ENCODE assay signal across 11 cellular contexts in genomic region chr10:132306341-132306685, GRCh38. TPM values are rescaled to one million over a fixed set of nuclear protein-coding genes. Genes with fewer than 3 reads are reported as not detected.
DNase-seq lines count a peak whose midpoint lies in the region; ATAC-seq, FAIRE-seq and TF ChIP-seq lines count a peak whose summit lies in the region.
"Had no signal": no experiment of that assay in that cellular context is flagged by ENCODE, and none has a peak within 500 bp of the region (broad histone marks: within the 10 kb centered on the region; RNA-seq: fewer than 3 reads in every experiment).

No MANE protein-coding gene starts in this region.

- peaks cover 0 to 12% (median 5%) of the 10 kb centered on the region in 4 donors for H3K4me1 Mint-ChIP-seq in CD4-positive, CD25-positive, alpha-beta regulatory T cell
- peaks cover 11 to 17% of the 10 kb centered on the region in 2 experiments for H3K4me1 Mint-ChIP-seq in H9
- peaks cover 2% of the 10 kb centered on the region for H3K4me1 Mint-ChIP-seq in astrocyte (ENCODE audit: low read depth, unreplicated experiment)
- H3K4me1 Mint-ChIP-seq in nephron progenitor cell = peaks cover 25% of the 10 kb centered on the region

- peak overlapping the region; percentile 56 to 90 (median 73) for H3K4me3 Mint-ChIP-seq in CD4-positive, CD25-positive, alpha-beta regulatory T cell
- H3K4me3 Mint-ChIP-seq in H9 (peak overlapping the region; percentile 27 to 93; a peak in 4 of 5 replicates), astrocyte (ENCODE audit: unreplicated experiment) (peak overlapping the region; percentile 88), nephron progenitor cell (peak overlapping the region; percentile 58)

- H3K9me3 ChIP-seq in CD4-positive, CD25-positive, alpha-beta regulatory T cell (ENCODE audit: control insufficient read depth in 2 of 2, low read length in 2 of 2) = no peaks in the 10 kb centered on the region
- peaks cover 8% of the 10 kb centered on the region for H3K9me3 ChIP-seq in H9 (ENCODE audit: control insufficient read depth, low read depth, low read length)
- H3K9me3 ChIP-seq in astrocyte (ENCODE audit: insufficient read depth, low read depth, low read length) = no peaks in the 10 kb centered on the region
- H3K9me3 ChIP-seq in esophagus squamous epithelium = no peaks in the 10 kb centered on the region
- H3K9me3 ChIP-seq in MM.1S (replicated peaks; ENCODE audit: insufficient read depth, low read length) = no peaks in the 10 kb centered on the region
- H3K9me3 ChIP-seq: thyroid gland had no signal

- H3K9me2 ChIP-seq in MM.1S (replicated peaks; ENCODE audit: insufficient read depth, low read length) = no peaks in the 10 kb centered on the region

- H3F3A ChIP-seq in MM.1S (ENCODE audit: insufficient read depth, low read length) = peaks cover 19% of the 10 kb centered on the region

- no peak overlapping the region for H3K9ac ChIP-seq in H9 (ENCODE audit: extremely low read depth, insufficient read length, low read length)
- H3K9ac ChIP-seq in astrocyte (ENCODE audit: low read length) = no peak overlapping the region
- H3K9ac ChIP-seq in MM.1S (ENCODE audit: low read length) = no peak overlapping the region

- H3K36me3 Mint-ChIP-seq in CD4-positive, CD25-positive, alpha-beta regulatory T cell = no peaks in the 10 kb centered on the region
- H3K36me3 Mint-ChIP-seq in H9 (ENCODE audit: insufficient read depth in 1 of 3, low read depth in 3 of 3) (peaks cover 11 to 17% (median 11%) of the 10 kb centered on the region in 3 experiments), astrocyte (ENCODE audit: low read depth, unreplicated experiment) (peaks cover 3% of the 10 kb centered on the region), nephron progenitor cell (ENCODE audit: low read depth) (peaks cover 12% of the 10 kb centered on the region)

- no peaks in the 10 kb centered on the region for H3K79me1 ChIP-seq in H9 (ENCODE audit: insufficient read depth, low read depth, low read length, poor library complexity, severe bottlenecking)

- no peak for TF ChIP-seq POLR2A in esophagus squamous epithelium (IDR thresholded peaks at IDR 0.05)

- no peak for FAIRE-seq in astrocyte (lab: Jason Lieb, UNC)
- FAIRE-seq: D721Med had no signal

- peak overlapping the region in 1 of 3 donors; percentile 26 for H3K27ac Mint-ChIP-seq in CD4-positive, CD25-positive, alpha-beta regulatory T cell
- H3K27ac Mint-ChIP-seq in H9 (no peak overlapping the region), astrocyte (ENCODE audit: unreplicated experiment) (no peak overlapping the region), nephron progenitor cell (no peak overlapping the region)

- no peaks in the 10 kb centered on the region for H3K9me3 Mint-ChIP-seq in CD4-positive, CD25-positive, alpha-beta regulatory T cell
- H3K9me3 Mint-ChIP-seq in H9 = peaks cover 14 to 17% of the 10 kb centered on the region in 2 experiments
- peaks cover 7% of the 10 kb centered on the region for H3K9me3 Mint-ChIP-seq in astrocyte (ENCODE audit: unreplicated experiment)
- H3K9me3 Mint-ChIP-seq in nephron progenitor cell = peaks cover 25% of the 10 kb centered on the region

- no peak overlapping the region for H3T11ph ChIP-seq in H9 (ENCODE audit: low read length)

- peaks cover 11% of the 10 kb centered on the region for H3K23me2 ChIP-seq in H9 (ENCODE audit: insufficient read length, low read depth, low read length, poor library complexity, severe bottlenecking)

- H3K4ac ChIP-seq in H9 (ENCODE audit: low read depth, low read length) = no peak overlapping the region

- no peak overlapping the region for H3K23ac ChIP-seq in H9 (ENCODE audit: insufficient read length, low read depth, low read length)

- no peak overlapping the region for H3K4me3 ChIP-seq in CD4-positive, CD25-positive, alpha-beta regulatory T cell (ENCODE audit: low read depth, low read length)
- H3K4me3 ChIP-seq in astrocyte (ENCODE audit: insufficient read depth, low read depth, low read length) = no peak overlapping the region
- no peak overlapping the region for H3K4me3 ChIP-seq in esophagus squamous epithelium
- no peak overlapping the region for H3K4me3 ChIP-seq in MM.1S (ENCODE audit: low read length)

- H3K27me3 ChIP-seq in CD4-positive, CD25-positive, alpha-beta regulatory T cell (ENCODE audit: control insufficient read depth, insufficient read depth, low read length) = peaks cover 4% of the 10 kb centered on the region
- H3K27me3 ChIP-seq in H9 (ENCODE audit: insufficient read depth, low read length) (peaks cover 16% of the 10 kb centered on the region; the same call in 1 of the 2 replicates), astrocyte (ENCODE audit: insufficient read depth, low read length) (peaks cover 8% of the 10 kb centered on the region), esophagus squamous epithelium (peaks cover 0 to 45% (median 0%) of the 10 kb centered on the region in 4 donors), MM.1S (replicated peaks; ENCODE audit: insufficient read depth, low read length) (no peaks in the 10 kb centered on the region)
- H3K27me3 ChIP-seq: thyroid gland had no signal

- H3K4me1 ChIP-seq in CD4-positive, CD25-positive, alpha-beta regulatory T cell (ENCODE audit: control insufficient read depth, insufficient read depth, low read length, poor library complexity, severe bottlenecking) = peaks cover 13% of the 10 kb centered on the region
- H3K4me1 ChIP-seq in H9 (ENCODE audit: insufficient read depth, low read length) (no peaks in the 10 kb centered on the region), astrocyte (ENCODE audit: insufficient read depth, low read length) (peaks cover 9% of the 10 kb centered on the region), esophagus squamous epithelium (peaks cover 8 to 26% (median 16%) of the 10 kb centered on the region in 3 donors), MM.1S (ENCODE audit: low read length) (peaks cover 23% of the 10 kb centered on the region)
- H3K4me1 ChIP-seq: foreskin keratinocyte had no signal

- H3K56ac ChIP-seq in H9 (ENCODE audit: insufficient read length, low read depth, low read length) = no peak overlapping the region

- no peak overlapping the region for H3K14ac ChIP-seq in H9 (ENCODE audit: insufficient read depth, low read length)

- TF ChIP-seq CTCF in H9 (conservative IDR thresholded peaks at IDR 0.05) (no peak), astrocyte (IDR thresholded peaks at IDR 0.05; ENCODE audit: insufficient read depth, low read depth, low read length) (no peak), nephron progenitor cell (IDR thresholded peaks at IDR 0.05) (no peak), esophagus squamous epithelium (IDR thresholded peaks at IDR 0.05) (no peak), GM10266 (IDR thresholded peaks at IDR 0.05; ENCODE audit: control insufficient read depth, insufficient read depth, low read depth, missing control alignments) (no peak), MM.1S (IDR thresholded peaks at IDR 0.05; ENCODE audit: low read length) (no peak)

- no peak overlapping the region for H2BK12ac ChIP-seq in H9 (ENCODE audit: insufficient read length, low read depth, low read length)

- ATAC-seq in CD4-positive, CD25-positive, alpha-beta regulatory T cell (ENCODE audit: low read depth in 2 of 2) = no peak
- ATAC-seq: foreskin keratinocyte had no signal

- H4K20me1 ChIP-seq in H9 (ENCODE audit: control insufficient read depth, insufficient read depth, insufficient read length) (peaks cover 4% of the 10 kb centered on the region), astrocyte (ENCODE audit: insufficient read depth, low read length) (peaks cover 7% of the 10 kb centered on the region), MM.1S (ENCODE audit: insufficient read depth, low read length) (no peaks in the 10 kb centered on the region)

- H4K5ac ChIP-seq in H9 (ENCODE audit: insufficient read length, low read depth, low read length) = no peak overlapping the region

- H3K36me3 ChIP-seq in CD4-positive, CD25-positive, alpha-beta regulatory T cell (ENCODE audit: control insufficient read depth, insufficient read depth, low read length) = no peaks in the 10 kb centered on the region
- H3K36me3 ChIP-seq in astrocyte (ENCODE audit: insufficient read depth, low read length) = no peaks in the 10 kb centered on the region
- no peaks in the 10 kb centered on the region for H3K36me3 ChIP-seq in esophagus squamous epithelium
- H3K36me3 ChIP-seq in MM.1S (replicated peaks; ENCODE audit: insufficient read depth, low read length) = no peaks in the 10 kb centered on the region
- H3K36me3 ChIP-seq: thyroid gland had no signal

- H3K79me2 ChIP-seq in H9 (ENCODE audit: insufficient read depth, low read length) (no peaks in the 10 kb centered on the region), astrocyte (ENCODE audit: insufficient read depth, low read length) (no peaks in the 10 kb centered on the region), MM.1S (ENCODE audit: low read length) (peaks cover 48% of the 10 kb centered on the region)

- no peak overlapping the region for H2BK20ac ChIP-seq in H9 (ENCODE audit: low read depth, low read length, poor library complexity, severe bottlenecking)

- no peak for DNase-seq in CD4-positive, CD25-positive, alpha-beta regulatory T cell
- DNase-seq in H9 (no peak), astrocyte (ENCODE audit: low read depth) (no peak), nephron progenitor cell (no peak), esophagus squamous epithelium (lab: John Stamatoyannopoulos, UW) (no peak), GM19240 (ENCODE audit: insufficient read length, low spot score) (no peak), GM10266 (ENCODE audit: extremely low spot score) (no peak), MM.1S (no peak)
- DNase-seq: foreskin keratinocyte had no signal

- no peak overlapping the region for H2BK120ac ChIP-seq in H9 (ENCODE audit: low read depth, low read length, poor library complexity, severe bottlenecking)

- no peak overlapping the region for H4K91ac ChIP-seq in H9 (ENCODE audit: insufficient read length, low read depth, low read length)

- H3K4me2 ChIP-seq in H9 (ENCODE audit: insufficient read depth, insufficient read length, low read length) (no peak overlapping the region), astrocyte (ENCODE audit: low read length) (no peak overlapping the region), MM.1S (ENCODE audit: low read depth, low read length) (no peak overlapping the region)

- peaks cover 25% of the 10 kb centered on the region for H3K27me3 Mint-ChIP-seq in CD4-positive, CD25-positive, alpha-beta regulatory T cell
- H3K27me3 Mint-ChIP-seq in H9 (ENCODE audit: low read depth) (peaks cover 67% of the 10 kb centered on the region), astrocyte (ENCODE audit: low read depth, unreplicated experiment) (peaks cover 35% of the 10 kb centered on the region), nephron progenitor cell (ENCODE audit: low read depth, poor library complexity) (peaks cover 77% of the 10 kb centered on the region)

- H4K8ac ChIP-seq in H9 (replicated peaks; ENCODE audit: insufficient read length, low read depth, low read length) = no peak overlapping the region

- H2BK5ac ChIP-seq in H9 (ENCODE audit: insufficient read length, low read length) = no peak overlapping the region

- H3K18ac ChIP-seq in H9 (ENCODE audit: insufficient read length, low read depth, low read length) = no peak overlapping the region

- H3K27ac ChIP-seq in CD4-positive, CD25-positive, alpha-beta regulatory T cell (ENCODE audit: insufficient read depth, low read length, poor library complexity, severe bottlenecking) = no peak overlapping the region
- no peak overlapping the region for H3K27ac ChIP-seq in H9 (ENCODE audit: insufficient read length, low read depth, low read length)
- H3K27ac ChIP-seq in astrocyte (ENCODE audit: low read depth, low read length) = no peak overlapping the region
- no peak overlapping the region for H3K27ac ChIP-seq in esophagus squamous epithelium
- no peak overlapping the region for H3K27ac ChIP-seq in MM.1S (ENCODE audit: low read length)
- H3K27ac ChIP-seq: foreskin keratinocyte, thyroid gland had no signal

- no CpG with 5 or more reads among the region's 16 CpGs for WGBS in H9 (ENCODE audit: extremely low coverage, insufficient read length, low lambda C conversion rate)
- 92 to 93% methylated on average over 14 to 15 of the region's 16 CpGs for WGBS in esophagus squamous epithelium, 2 donors

- H2AFZ ChIP-seq in H9 (ENCODE audit: low read length) (no peak overlapping the region), astrocyte (ENCODE audit: low read depth, low read length) (no peak overlapping the region), MM.1S (ENCODE audit: low read length) (no peak overlapping the region)

- no peak overlapping the region for H2BK15ac ChIP-seq in H9 (ENCODE audit: low read depth, low read length)

- H2AK5ac ChIP-seq in H9 (ENCODE audit: insufficient read length, low read length) = no peak overlapping the region

- intact Hi-C loops in esophagus squamous epithelium (cut with DNase I) = no loop called here

RNA-seq across cellular contexts. Expression of gene STK32C, which starts 1.4 kb away (rescaled TPM):
- 6.6 TPM for total RNA-seq in CD4-positive, CD25-positive, alpha-beta regulatory T cell
- 1 to 10 TPM; 3.5 to 7.0 (median 6.5) TPM for polyA plus RNA-seq in CD4-positive, CD25-positive, alpha-beta regulatory T cell
- total RNA-seq in H9 (2021) (11.3 and 13.1 TPM in 2 replicates), astrocyte (12.3 and 13.6 TPM in 2 replicates), esophagus squamous epithelium (1 to 10 TPM; 2.3 to 5.5 (median 2.6) TPM)

RNA-seq across cellular contexts. Expression of gene LRRC27, which starts 25.7 kb away (rescaled TPM):
- 2.6 TPM for total RNA-seq in CD4-positive, CD25-positive, alpha-beta regulatory T cell
- 1 to 10 TPM in 3 of 4 donors, under 1 TPM in 1; 0.67 to 3.3 (median 2.2) TPM for polyA plus RNA-seq in CD4-positive, CD25-positive, alpha-beta regulatory T cell
- total RNA-seq in H9 (2021) (1.9 and 2.7 TPM in 2 replicates), astrocyte (7.8 and 8.0 TPM in 2 replicates), esophagus squamous epithelium (1 to 10 TPM; 1.5 to 5.3 (median 2.4) TPM)
